14 cellular contexts compared by ENCODE assay signal in the genomic region with DNA sequence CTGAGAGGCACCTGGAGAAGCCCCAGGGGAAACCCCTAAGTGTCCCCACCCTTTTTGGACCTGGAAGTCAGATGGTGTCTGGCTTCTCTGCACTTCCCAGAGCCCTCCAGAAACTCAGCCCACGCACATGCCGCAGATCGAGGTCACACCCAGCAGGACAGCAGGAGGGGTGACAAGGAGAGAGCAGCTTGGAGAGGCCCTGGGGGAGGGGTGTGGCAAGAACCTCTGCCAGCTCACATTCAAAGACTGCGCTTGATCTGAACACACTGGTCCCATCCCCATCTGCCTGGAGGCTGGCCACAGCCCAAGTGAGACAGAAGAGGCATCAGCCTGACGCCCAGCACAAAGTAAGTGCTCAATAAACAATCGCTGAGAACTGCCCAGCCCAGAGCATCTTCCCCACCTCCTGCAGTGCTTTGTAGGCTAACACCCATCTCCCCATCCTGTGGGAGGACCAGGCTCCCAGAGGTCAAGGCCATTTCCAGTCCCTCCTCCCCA. TPM values are rescaled to one million over a fixed set of nuclear protein-coding genes. Genes with fewer than 3 reads are reported as not detected.
DNase-seq lines count a peak whose midpoint lies in the region; ATAC-seq, FAIRE-seq and TF ChIP-seq lines count a peak whose summit lies in the region.
"Had no signal": no experiment of that assay in that cellular context is flagged by ENCODE, and none has a peak within 500 bp of the region (broad histone marks: within the 10 kb centered on the region; RNA-seq: fewer than 3 reads in every experiment).

No MANE protein-coding gene starts in this region.

- no peak overlapping the region for H3K18ac ChIP-seq in H1 (ENCODE audit: extremely low read depth, low read length)

- H3K36me3 Mint-ChIP-seq in natural killer cell treated with Interleukin-12 subunit alpha and Interleukin-12 subunit beta and Interleukin-15 and Interleukin-18, amount 100 ng/mL, for 72 hours = no peaks in the 10 kb centered on the region
- H3K36me3 Mint-ChIP-seq in natural killer cell = no peaks in the 10 kb centered on the region
- H3K36me3 Mint-ChIP-seq: CD8-positive, alpha-beta memory T cell; stimulated activated naive B cell treated with anti-CD40 and anti-IgM and Interleukin-4, amounts not matched to agents 10 μg/mL and 1 μg/mL and 100 μg/mL, for 72 hours had no signal

- no peak overlapping the region for H3K56ac ChIP-seq in H1 (replicated peaks; ENCODE audit: insufficient read length, low read depth, low read length)

- H3K27me3 Mint-ChIP-seq in natural killer cell treated with Interleukin-12 subunit alpha and Interleukin-12 subunit beta and Interleukin-15 and Interleukin-18, amount 100 ng/mL, for 72 hours = no peaks in the 10 kb centered on the region
- no peaks in the 10 kb centered on the region for H3K27me3 Mint-ChIP-seq in natural killer cell (ENCODE audit: low read depth in 2 of 2)

- H3K4me1 ChIP-seq in PC-3 (ENCODE audit: insufficient read depth, low read length) (no peaks in the 10 kb centered on the region), H1 (replicated peaks in 1 of 4; ENCODE audit: control insufficient read depth in 3 of 4, insufficient read depth in 4 of 4, low read length in 3 of 4) (peaks cover 0 to 7% (median 0%) of the 10 kb centered on the region in 4 experiments; a peak in 2 of 7 replicates), testis (no peaks in the 10 kb centered on the region)

- no peaks in the 10 kb centered on the region for H3K27me3 ChIP-seq in PC-3 (ENCODE audit: low read length)
- peaks cover 0 to 7% (median 1%) of the 10 kb centered on the region in 4 experiments; a peak in 3 of 7 replicates for H3K27me3 ChIP-seq in H1 (replicated peaks in 1 of 4; ENCODE audit: control insufficient read depth in 3 of 4, extremely low read depth in 1 of 4, insufficient read depth in 3 of 4, low read length in 3 of 4)
- no peaks in the 10 kb centered on the region for H3K27me3 ChIP-seq in testis

- WGBS in H1 (ENCODE audit: extremely low coverage in 1 of 2, insufficient coverage in 1 of 2, insufficient read length in 1 of 2, insufficient replicate concordance in 2 of 2, low coverage in 1 of 2, low lambda C conversion rate in 2 of 2, missing lambda C conversion rate in 1 of 2), 2 experiments = 83% methylated on average over 6 of the region's 6 CpGs; no CpG with 5 or more reads in 1 of the 2 experiments
- 43 to 51% methylated on average over 6 of the region's 6 CpGs for WGBS in testis, 2 donors

- H2BK15ac ChIP-seq in H1 (ENCODE audit: low read length) = no peak overlapping the region

- no peak overlapping the region for H2BK5ac ChIP-seq in H1 (ENCODE audit: low read depth, low read length)

- no peak overlapping the region for H3K4ac ChIP-seq in H1 (replicated peaks; ENCODE audit: insufficient read length, low read depth, low read length)

- H3K9ac ChIP-seq in PC-3 (ENCODE audit: low read length) (no peak overlapping the region), H1 (replicated peaks in 1 of 4; ENCODE audit: extremely low read depth in 1 of 4, low read depth in 3 of 4, low read length in 3 of 4) (no peak overlapping the region)

- FAIRE-seq in H1 (lab: Jason Lieb, UNC) = no peak

- H3K23me2 ChIP-seq in H1 (ENCODE audit: low read depth, low read length) = no peaks in the 10 kb centered on the region; the same call in 1 of the 2 replicates

- H3K9me3 ChIP-seq in PC-3 (ENCODE audit: low read length) (no peaks in the 10 kb centered on the region), H1 (ENCODE audit: insufficient read depth in 2 of 2, low read depth in 1 of 2, low read length in 1 of 2) (no peaks in the 10 kb centered on the region), testis (no peaks in the 10 kb centered on the region)

- TF ChIP-seq RAD21 in H1 (IDR thresholded peaks at IDR 0.05 in 1 of 2, conservative IDR thresholded peaks at IDR 0.05 in 1 of 2; ENCODE audit: low read depth in 2 of 2, low read length in 2 of 2) = no peak

- no peaks in the 10 kb centered on the region for H3K9me3 Mint-ChIP-seq in natural killer cell treated with Interleukin-12 subunit alpha and Interleukin-12 subunit beta and Interleukin-15 and Interleukin-18, amount 100 ng/mL, for 72 hours
- no peaks in the 10 kb centered on the region for H3K9me3 Mint-ChIP-seq in natural killer cell
- H3K9me3 Mint-ChIP-seq: CD8-positive, alpha-beta memory T cell; stimulated activated naive B cell treated with anti-CD40 and anti-IgM and Interleukin-4, amounts not matched to agents 10 μg/mL and 1 μg/mL and 100 μg/mL, for 72 hours had no signal

- H3F3A ChIP-seq in PC-3 (ENCODE audit: low read length, unreplicated experiment) = no peaks in the 10 kb centered on the region

- POLR2A ChIA-PET in PC-3 (lab: Charles Lee; ENCODE audit: unreplicated experiment) (no interaction called here), H1 (lab: Charles Lee; ENCODE audit: partially characterized antibody) (no interaction called here)

- no peak overlapping the region for H3K4me3 Mint-ChIP-seq in natural killer cell treated with Interleukin-12 subunit alpha and Interleukin-12 subunit beta and Interleukin-15 and Interleukin-18, amount 100 ng/mL, for 72 hours
- H3K4me3 Mint-ChIP-seq in natural killer cell = no peak overlapping the region
- H3K4me3 Mint-ChIP-seq: CD8-positive, alpha-beta memory T cell; stimulated activated naive B cell treated with anti-CD40 and anti-IgM and Interleukin-4, amounts not matched to agents 10 μg/mL and 1 μg/mL and 100 μg/mL, for 72 hours had no signal

- no peak for DNase-seq in natural killer cell treated with Interleukin-12 subunit alpha and Interleukin-12 subunit beta and Interleukin-15 and Interleukin-18, amount 100 ng/mL, for 72 hours (ENCODE audit: low spot score)
- DNase-seq in natural killer cell (no peak), PC-3 (peak; percentile 39), H1 (ENCODE audit: low read depth in 1 of 2, low spot score in 2 of 2) (no peak), testis (peak; percentile 55), SIG-M5 treated with dmso at 0.1 percent for 504 hours (lab: John Stamatoyannopoulos, UW; ENCODE audit: unreplicated experiment) (no peak)
- DNase-seq: CD8-positive, alpha-beta memory T cell; NCI-H2029 treated with DMSO at 0.1 percent for 48 hours; stimulated activated naive B cell treated with anti-CD40 and anti-IgM and Interleukin-4, amounts not matched to agents 10 μg/mL and 1 μg/mL and 100 μg/mL, for 72 hours had no signal

- H3K14ac ChIP-seq in H1 (ENCODE audit: insufficient read length) = no peak overlapping the region

- BruUV-seq in PC-3 (replicated peaks; lab: Mats Ljungman, UMichigan) = no TSS peak

- no peak overlapping the region for H3K27ac ChIP-seq in PC-3 (ENCODE audit: low read length)
- H3K27ac ChIP-seq in H1 (ENCODE audit: low read depth, low read length) = no peak overlapping the region
- H3K27ac ChIP-seq in testis = no peak overlapping the region
- H3K27ac ChIP-seq: epithelial cell of prostate had no signal

- peak overlapping the region; percentile 11 to 72 for H3K27ac Mint-ChIP-seq in natural killer cell treated with Interleukin-12 subunit alpha and Interleukin-12 subunit beta and Interleukin-15 and Interleukin-18, amount 100 ng/mL, for 72 hours
- no peak overlapping the region for H3K27ac Mint-ChIP-seq in natural killer cell
- H3K27ac Mint-ChIP-seq: stimulated activated naive B cell treated with anti-CD40 and anti-IgM and Interleukin-4, amounts not matched to agents 10 μg/mL and 1 μg/mL and 100 μg/mL, for 72 hours had no signal

- no peak for TF ChIP-seq CTCF in natural killer cell (IDR thresholded peaks at IDR 0.05)
- TF ChIP-seq CTCF in PC-3 (conservative IDR thresholded peaks at IDR 0.05; ENCODE audit: low read depth, low read length) = no peak
- TF ChIP-seq CTCF in H1 (IDR thresholded peaks at IDR 0.05; ENCODE audit: control extremely low read depth in 1 of 3, insufficient read depth in 1 of 3, low read depth in 1 of 3, low read length in 3 of 3) = no peak
- no peak for TF ChIP-seq CTCF in testis (IDR thresholded peaks at IDR 0.05)

- TF ChIP-seq EP300 in H1 (IDR thresholded peaks at IDR 0.05; ENCODE audit: borderline replicate concordance in 1 of 2, low read depth in 2 of 2, low read length in 2 of 2) = no peak

- H2BK12ac ChIP-seq in H1 (ENCODE audit: low read depth, low read length) = no peak overlapping the region

- no peak overlapping the region for H4K91ac ChIP-seq in H1 (replicated peaks; ENCODE audit: insufficient read length, low read length)

- H3K23ac ChIP-seq in H1 (ENCODE audit: insufficient read length) = no peak overlapping the region

- no peak overlapping the region for H3K4me2 ChIP-seq in PC-3 (ENCODE audit: low read length)
- H3K4me2 ChIP-seq in H1 (ENCODE audit: insufficient read depth in 1 of 2, low read depth in 2 of 2, low read length in 2 of 2) = no peak overlapping the region
- H3K4me2 ChIP-seq: smooth muscle cell had no signal

- no peak overlapping the region for H2AFZ ChIP-seq in PC-3 (ENCODE audit: low read length)
- H2AFZ ChIP-seq in H1 (ENCODE audit: low read length) = no peak overlapping the region

- ATAC-seq in natural killer cell treated with Interleukin-12 subunit alpha and Interleukin-12 subunit beta and Interleukin-15 and Interleukin-18, amount 100 ng/mL, for 72 hours = peak in 1 of 2 donors; percentile 13
- no peak for ATAC-seq in natural killer cell
- no peak for ATAC-seq in PC-3
- no peak for ATAC-seq in GM21367 (IDR thresholded peaks at IDR 0.05; ENCODE audit: unreplicated experiment)
- no peak for ATAC-seq in GM18861 (IDR thresholded peaks at IDR 0.05; ENCODE audit: unreplicated experiment)

- H3K4me3 ChIP-seq in PC-3 (ENCODE audit: low read length) (no peak overlapping the region), H1 (ENCODE audit: extremely low read depth in 1 of 4, insufficient read depth in 2 of 4, low read depth in 3 of 4, low read length in 4 of 4) (no peak overlapping the region), testis (no peak overlapping the region)
- H3K4me3 ChIP-seq: smooth muscle cell had no signal

- no peaks in the 10 kb centered on the region for H3K36me3 ChIP-seq in PC-3 (ENCODE audit: low read depth, low read length)
- H3K36me3 ChIP-seq in H1 (ENCODE audit: control insufficient read depth in 2 of 4, insufficient read depth in 4 of 4, low read length in 3 of 4) = no peaks in the 10 kb centered on the region
- no peaks in the 10 kb centered on the region for H3K36me3 ChIP-seq in testis (ENCODE audit: low read depth, missing control alignments)

- intact Hi-C loops in natural killer cell (cut with micrococcal nuclease) (no loop called here), PC-3 (cut with micrococcal nuclease) (no loop called here), testis (cut with DNase I; ENCODE audit: low total_unique reads) (no loop called here)

- H3K79me2 ChIP-seq in PC-3 (ENCODE audit: low read length) (no peaks in the 10 kb centered on the region), H1 (ENCODE audit: control insufficient read depth in 1 of 2, insufficient read depth in 2 of 2, low read length in 2 of 2) (no peaks in the 10 kb centered on the region)

- peaks cover 10 to 21% of the 10 kb centered on the region in 2 donors for H3K4me1 Mint-ChIP-seq in natural killer cell treated with Interleukin-12 subunit alpha and Interleukin-12 subunit beta and Interleukin-15 and Interleukin-18, amount 100 ng/mL, for 72 hours (ENCODE audit: low read depth in 2 of 2)
- H3K4me1 Mint-ChIP-seq in natural killer cell = peaks cover 0 to 5% of the 10 kb centered on the region in 2 donors
- H3K4me1 Mint-ChIP-seq: CD8-positive, alpha-beta memory T cell had no signal

- no peak for TF ChIP-seq POLR2A in H1 (IDR thresholded peaks at IDR 0.05; ENCODE audit: control extremely low read depth in 1 of 2, low read depth in 2 of 2, low read length in 2 of 2)
- no peak for TF ChIP-seq POLR2A in testis (IDR thresholded peaks at IDR 0.05)

- H4K5ac ChIP-seq in H1 (ENCODE audit: insufficient read length, low read depth, low read length) = no peak overlapping the region

- H4K20me1 ChIP-seq in PC-3 (ENCODE audit: low read length) = no peaks in the 10 kb centered on the region
- no peaks in the 10 kb centered on the region for H4K20me1 ChIP-seq in H1 (replicated peaks in 1 of 2; ENCODE audit: control insufficient read depth in 1 of 2, insufficient read depth in 2 of 2, low read length in 2 of 2)

- no peak overlapping the region for H2BK120ac ChIP-seq in H1 (replicated peaks; ENCODE audit: low read depth, low read length)

- H4K8ac ChIP-seq in H1 (ENCODE audit: extremely low read depth, insufficient read depth, low read length) = no peak overlapping the region

- CTCF ChIA-PET in PC-3 (lab: Charles Lee) = no interaction called here
- CTCF ChIA-PET in H1 (lab: Charles Lee; ENCODE audit: partially characterized antibody) = interaction anchor here (0.6 to 4.8 kb wide), 10 partner anchors 9 to 228 kb away, joined by 3 to 24 read pairs (median 3); no protein-coding TSS in a partner anchor

- no peaks in the 10 kb centered on the region for H3K9me2 ChIP-seq in PC-3 (replicated peaks; ENCODE audit: low read length)

- H3K79me1 ChIP-seq in H1 (ENCODE audit: low read depth, low read length) = no peaks in the 10 kb centered on the region

- no peak overlapping the region for H2AK5ac ChIP-seq in H1 (ENCODE audit: low read depth, low read length)

- no peak overlapping the region for H2BK20ac ChIP-seq in H1 (ENCODE audit: low read length)

RNA-seq across cellular contexts. Expression of gene TMPRSS6, which starts 21.4 kb away (rescaled TPM):
- 1 to 10 TPM; 1.8 to 1.9 TPM for total RNA-seq in natural killer cell treated with Interleukin-12 subunit alpha and Interleukin-12 subunit beta and Interleukin-15 and Interleukin-18, amount 100 ng/mL, for 72 hours
- total RNA-seq in natural killer cell = 1 to 10 TPM; 1.1 to 4.7 (median 3.4) TPM
- total RNA-seq in PC-3 (2014; rRNA removed) = 0.04 TPM in 1 of 2 replicates, not detected in the other
- not detected in 2 replicates for total RNA-seq in H1 (2021; fragmentation: NEBNext Ultra II Directional; extraction: Animal tissue kit (Norgen Biotek cat#: 25700))
- polyA plus RNA-seq in H1 (2011; rRNA removed) = 0.02 and 0.05 TPM in 2 replicates
- 0.06 TPM for polyA plus RNA-seq in H1 (2011; cell fraction: cytosol; rRNA removed)
- 0.19 TPM for polyA plus RNA-seq in H1 (2011; cell fraction: nucleus; rRNA removed)
- 0.13 to 0.27 TPM (median 0.19 TPM) in 4 replicates for polyA plus RNA-seq in H1 (2012, experiment 1 of 2)
- polyA plus RNA-seq in H1 (2012, experiment 2 of 2) = 0.09 TPM
- polyA plus RNA-seq in H1 (2013, experiment 1 of 2) = 0.02 TPM
- 0.02 TPM for polyA plus RNA-seq in H1 (2013, experiment 2 of 2)
- polyA minus RNA-seq in H1 (2011; rRNA and poly(A)+ RNA removed) = not detected in 2 replicates
- not detected for polyA minus RNA-seq in H1 (2011; cell fraction: cytosol; rRNA and poly(A)+ RNA removed)
- not detected for polyA minus RNA-seq in H1 (2011; cell fraction: nucleus; rRNA and poly(A)+ RNA removed)
- 1 to 10 TPM; 1.5 to 3.4 TPM for total RNA-seq in testis
- 4.0 TPM for polyA plus RNA-seq in testis (ENCODE audit: insufficient read depth, low read depth, low replicate concordance)
- total RNA-seq: smooth muscle cell had no signal
- polyA plus RNA-seq: neural cell, smooth muscle cell had no signal

RNA-seq across cellular contexts. Expression of gene KCTD17, which starts 36.6 kb away (rescaled TPM):
- 10 to 100 TPM; 30.5 to 43.8 TPM for total RNA-seq in natural killer cell treated with Interleukin-12 subunit alpha and Interleukin-12 subunit beta and Interleukin-15 and Interleukin-18, amount 100 ng/mL, for 72 hours
- total RNA-seq in natural killer cell (10 to 100 TPM; 21.3 to 29.4 (median 22.9) TPM), PC-3 (2014; rRNA removed) (22.1 and 25.9 TPM in 2 replicates), testis (10 to 100 TPM; 39.1 to 57.0 TPM)
- 35.8 and 39.4 TPM in 2 replicates for total RNA-seq in H1 (2021; fragmentation: NEBNext Ultra II Directional; extraction: Animal tissue kit (Norgen Biotek cat#: 25700))
- polyA plus RNA-seq in H1 (2011; rRNA removed) (44.0 and 69.0 TPM in 2 replicates), testis (ENCODE audit: insufficient read depth, low read depth, low replicate concordance) (99.1 TPM)
- 47.9 TPM for polyA plus RNA-seq in H1 (2011; cell fraction: cytosol; rRNA removed)
- 87.7 TPM for polyA plus RNA-seq in H1 (2011; cell fraction: nucleus; rRNA removed)
- 24.9 to 38.8 TPM (median 38.0 TPM) in 4 replicates for polyA plus RNA-seq in H1 (2012, experiment 1 of 2)
- 36.2 TPM for polyA plus RNA-seq in H1 (2012, experiment 2 of 2)
- 21.4 TPM for polyA plus RNA-seq in H1 (2013, experiment 1 of 2)
- polyA plus RNA-seq in H1 (2013, experiment 2 of 2) = 23.8 TPM
- polyA minus RNA-seq in H1 (2011; rRNA and poly(A)+ RNA removed) = 22.1 and 45.1 TPM in 2 replicates
- 20.6 TPM for polyA minus RNA-seq in H1 (2011; cell fraction: cytosol; rRNA and poly(A)+ RNA removed)
- polyA minus RNA-seq in H1 (2011; cell fraction: nucleus; rRNA and poly(A)+ RNA removed) = 27.7 TPM

Comparison
In these comparisons a context has a peak if more than half of its experiments do, and no peak if none do; other contexts are left out.
1. H3K27ac Mint-ChIP-seq: peak in natural killer cell treated with Interleukin-12 subunit alpha and Interleukin-12 subunit beta and Interleukin-15 and Interleukin-18, amount 100 ng/mL, for 72 hours (2 of 2); none in natural killer cell (0 of 2).
2. DNase-seq: peak in PC-3 (single experiment) and testis (single experiment); none in natural killer cell treated with Interleukin-12 subunit alpha and Interleukin-12 subunit beta and Interleukin-15 and Interleukin-18, amount 100 ng/mL, for 72 hours (single experiment), natural killer cell (single experiment), H1 (0 of 2) and SIG-M5 treated with dmso at 0.1 percent for 504 hours (single experiment).